ENCODE assay signal across 12 cellular contexts in genomic region chr19:39599116-39599515, GRCh38. TPM values are rescaled to one million over a fixed set of nuclear protein-coding genes. Genes with fewer than 3 reads are reported as not detected.
DNase-seq lines count a peak whose midpoint lies in the region; ATAC-seq, FAIRE-seq and TF ChIP-seq lines count a peak whose summit lies in the region.
"Had no signal": no experiment of that assay in that cellular context is flagged by ENCODE, and none has a peak within 500 bp of the region (broad histone marks: within the 10 kb centered on the region; RNA-seq: fewer than 3 reads in every experiment).

No MANE protein-coding gene starts in this region.

- no peaks in the 10 kb centered on the region for H3K36me3 Mint-ChIP-seq in glutamatergic neuron (ENCODE audit: unreplicated experiment)
- H3K36me3 Mint-ChIP-seq: T-cell had no signal

- no peak overlapping the region for H3K4me3 Mint-ChIP-seq in glutamatergic neuron (ENCODE audit: unreplicated experiment)
- H3K4me3 Mint-ChIP-seq: T-cell had no signal

- no peak overlapping the region for H2AFZ ChIP-seq in HCT116 (ENCODE audit: low read depth, low read length, poor library complexity, severe bottlenecking)

- TF ChIP-seq POLR2A in A549 (IDR thresholded peaks at IDR 0.05; ENCODE audit: low read length) (no peak), HCT116 (IDR thresholded peaks at IDR 0.05; ENCODE audit: borderline replicate concordance, extremely low read depth, insufficient read depth, insufficient read length) (no peak)

- no peaks in the 10 kb centered on the region for H3K79me2 ChIP-seq in HCT116 (ENCODE audit: insufficient read depth, low read length)

- no peaks in the 10 kb centered on the region for H3K9me2 ChIP-seq in HCT116 (ENCODE audit: insufficient read depth)

- H3K27ac Mint-ChIP-seq in glutamatergic neuron (ENCODE audit: unreplicated experiment): no peak overlapping the region
- H3K27ac Mint-ChIP-seq: T-cell had no signal

- CTCF ChIA-PET in A549 (lab: Yijun Ruan, JAX): interaction anchor here (1.5 to 1.7 kb wide), 2 partner anchors 48 to 73 kb away, joined by 5 to 8 read pairs; no protein-coding TSS in a partner anchor
- CTCF ChIA-PET in HCT116 (lab: Charles Lee): no interaction called here

- peak in 1 of 2 experiments; percentile 26 for DNase-seq in A549 (ENCODE audit: low read depth in 1 of 2, low spot score in 1 of 2)
- DNase-seq in HCT116 (ENCODE audit: low read depth, low spot score): no peak
- peak; percentile 24 for DNase-seq in UCSD-AML1 (lab: John Stamatoyannopoulos, UW; ENCODE audit: unreplicated experiment)
- DNase-seq in foreskin melanocyte: peak; percentile 3
- DNase-seq in NCI-H524 (lab: John Stamatoyannopoulos, UW): no peak
- DNase-seq in glutamatergic neuron: no peak
- DNase-seq in NCI-H510A treated with DMSO at 0.1 percent for 48 hours (lab: John Stamatoyannopoulos, UW): no peak

- H3K27me3 Mint-ChIP-seq in glutamatergic neuron (ENCODE audit: unreplicated experiment): peaks cover 4% of the 10 kb centered on the region

- RAD21 ChIA-PET in HCT116 (lab: Charles Lee; ENCODE audit: low non-redundant PET in 1 of 2, low total read pairs in 2 of 2, uncharacterized antibody in 2 of 2, unreplicated experiment in 2 of 2): no interaction called here

- no TSS peak for BruUV-seq in HCT116 (replicated peaks; lab: Mats Ljungman, UMichigan)

- TF ChIP-seq CTCF in A549 (IDR thresholded peaks at IDR 0.05) (no peak), HCT116 (IDR thresholded peaks at IDR 0.05 in 2 of 3, conservative IDR thresholded peaks at IDR 0.05 in 1 of 3; ENCODE audit: borderline replicate concordance in 1 of 3, insufficient read depth in 1 of 3, low read depth in 2 of 3, low read length in 2 of 3) (no peak), glutamatergic neuron (IDR thresholded peaks at IDR 0.05; ENCODE audit: partially characterized antibody, unreplicated experiment) (no peak)

- no peak overlapping the region for H3K9ac ChIP-seq in HCT116 (ENCODE audit: low read length)

- no peaks in the 10 kb centered on the region for H3K9me3 Mint-ChIP-seq in glutamatergic neuron (ENCODE audit: unreplicated experiment)

- ATAC-seq in A549 (no peak), HCT116 (no peak), HG03442 (IDR thresholded peaks at IDR 0.05; ENCODE audit: unreplicated experiment) (no peak)
- ATAC-seq: T-cell had no signal

- H3K4me2 ChIP-seq in A549 (no peak overlapping the region), HCT116 (ENCODE audit: low read length) (no peak overlapping the region)

- peaks cover 53% of the 10 kb centered on the region for H3K27me3 ChIP-seq in HCT116 (ENCODE audit: insufficient read depth, low read length)

- H3K4me1 ChIP-seq in A549 (no peaks in the 10 kb centered on the region), HCT116 (ENCODE audit: control insufficient read depth in 1 of 2, insufficient read depth in 2 of 2, low read length in 2 of 2) (no peaks in the 10 kb centered on the region)
- H3K4me1 ChIP-seq: Caco-2 had no signal

- no peaks in the 10 kb centered on the region for H3K36me3 ChIP-seq in HCT116 (ENCODE audit: control insufficient read depth in 1 of 2, insufficient read depth in 2 of 2, low read length in 2 of 2)

- H4K20me1 ChIP-seq in HCT116 (ENCODE audit: insufficient read depth): no peaks in the 10 kb centered on the region

- no peak overlapping the region for H3K4me3 ChIP-seq in A549
- H3K4me3 ChIP-seq in HCT116 (replicated peaks in 1 of 2; ENCODE audit: low read depth in 1 of 2, low read length in 2 of 2): no peak overlapping the region

- POLR2A ChIA-PET in A549 (lab: Yijun Ruan, JAX): no interaction called here
- POLR2A ChIA-PET in HCT116 (lab: Charles Lee): no interaction called here

- TF ChIP-seq RAD21 in A549 (conservative IDR thresholded peaks at IDR 0.05 in 1 of 2, IDR thresholded peaks at IDR 0.05 in 1 of 2) (no peak), HCT116 (IDR thresholded peaks at IDR 0.05; ENCODE audit: low read depth) (no peak)

- no peak for FAIRE-seq in A549 (lab: Jason Lieb, UNC)

- H3K27ac ChIP-seq in A549: no peak overlapping the region
- H3K27ac ChIP-seq in HCT116 (ENCODE audit: low read depth, low read length): no peak overlapping the region

- no peak for TF ChIP-seq EP300 in A549 (IDR thresholded peaks at IDR 0.05)

- H3K9me3 ChIP-seq in A549 (peaks cover 16% of the 10 kb centered on the region; the same call in 2 of the 3 replicates), HCT116 (ENCODE audit: control insufficient read depth in 1 of 2, insufficient read depth in 1 of 2, low read depth in 1 of 2, low read length in 2 of 2) (no peaks in the 10 kb centered on the region)
- H3K9me3 ChIP-seq: Caco-2 had no signal

- intact Hi-C loops in HCT116 (cut with micrococcal nuclease): loop anchor here (5.0 kb wide), 1 partner anchor 43 kb away; no protein-coding TSS in a partner anchor

- no peaks in the 10 kb centered on the region for H3K4me1 Mint-ChIP-seq in glutamatergic neuron (ENCODE audit: low read depth, unreplicated experiment)
- H3K4me1 Mint-ChIP-seq: T-cell had no signal

- WGBS in A549 (ENCODE audit: missing lambda C conversion rate): 7% methylated on average over 4 of the region's 4 CpGs

TF ChIP-seq in A549, 52 proteins besides CTCF, POLR2A, EP300 and RAD21 (continues in another document):
- no peak for TF ChIP-seq PHF8 (IDR thresholded peaks at IDR 0.05; ENCODE audit: borderline replicate concordance, low read depth)
- no peak for TF ChIP-seq HEYL (CRISPR knock-in tag; IDR thresholded peaks at IDR 0.05)

TF ChIP-seq in HCT116, 20 proteins besides CTCF, POLR2A, EP300 and RAD21:
- TF ChIP-seq EZH2 (IDR thresholded peaks at IDR 0.05): no peak
- TF ChIP-seq REST (IDR thresholded peaks at IDR 0.05; ENCODE audit: low read depth): peak; percentile 89

RNA-seq across cellular contexts. Expression of gene LGALS13, which starts 3.2 kb away (rescaled TPM):
- polyA plus RNA-seq in A549 (2011; rRNA removed): not detected in 2 replicates
- not detected in 2 replicates for polyA plus RNA-seq in A549 (2012; cell fraction: cytosol; rRNA removed)
- polyA plus RNA-seq in A549 (2012; cell fraction: nucleus; rRNA removed): not detected in 2 replicates
- polyA plus RNA-seq in A549 (2017; fragmentation: RNase III; extraction: RNeasy Plus Mini Kit Qiagen cat#74134 plus additional on column Dnase treatment): not detected in 3 replicates
- not detected in 2 replicates for polyA minus RNA-seq in A549 (2011; rRNA and poly(A)+ RNA removed)
- not detected for total RNA-seq in HCT116 (2021; ENCODE audit: unreplicated experiment)
- polyA plus RNA-seq in HCT116 (2012): not detected in 2 replicates
- not detected for total RNA-seq in glutamatergic neuron (ENCODE audit: unreplicated experiment)
- total RNA-seq: Caco-2, cerebellum, mesenteric fat pad, T-cell had no signal

RNA-seq across cellular contexts. Expression of gene LGALS16, which starts 56.6 kb away (rescaled TPM):
- not detected in 2 replicates for polyA plus RNA-seq in A549 (2011; rRNA removed)
- not detected in 2 replicates for polyA plus RNA-seq in A549 (2012; cell fraction: cytosol; rRNA removed)
- not detected in 2 replicates for polyA plus RNA-seq in A549 (2012; cell fraction: nucleus; rRNA removed)
- polyA plus RNA-seq in A549 (2017; fragmentation: RNase III; extraction: RNeasy Plus Mini Kit Qiagen cat#74134 plus additional on column Dnase treatment): not detected in 3 replicates
- polyA minus RNA-seq in A549 (2011; rRNA and poly(A)+ RNA removed): not detected in 2 replicates
- not detected for total RNA-seq in HCT116 (2021; ENCODE audit: unreplicated experiment)
- not detected in 2 replicates for polyA plus RNA-seq in HCT116 (2012)
- total RNA-seq in glutamatergic neuron (ENCODE audit: unreplicated experiment): not detected
- total RNA-seq: Caco-2, cerebellum, mesenteric fat pad, T-cell had no signal

RNA-seq across cellular contexts. Expression of gene EID2, which starts 59.2 kb away (rescaled TPM):
- polyA plus RNA-seq in A549 (2011; rRNA removed) (23.2 and 26.1 TPM in 2 replicates), A549 (2017; fragmentation: RNase III; extraction: RNeasy Plus Mini Kit Qiagen cat#74134 plus additional on column Dnase treatment) (49.2 to 53.0 TPM (median 52.9 TPM) in 3 replicates)
- polyA plus RNA-seq in A549 (2012; cell fraction: cytosol; rRNA removed): 23.9 and 34.5 TPM in 2 replicates
- polyA plus RNA-seq in A549 (2012; cell fraction: nucleus; rRNA removed): 20.3 and 22.4 TPM in 2 replicates
- 5.7 TPM in 2 replicates for polyA minus RNA-seq in A549 (2011; rRNA and poly(A)+ RNA removed)
- total RNA-seq in HCT116 (2021; ENCODE audit: unreplicated experiment) (11.7 TPM), glutamatergic neuron (ENCODE audit: unreplicated experiment) (20.2 TPM)
- 6.2 and 7.0 TPM in 2 replicates for polyA plus RNA-seq in HCT116 (2012)

Comparison
In these comparisons a context has a peak if more than half of its experiments do, and no peak if none do; other contexts are left out.
1. DNase-seq: peak in UCSD-AML1 (single experiment) and foreskin melanocyte (single experiment); none in HCT116 (single experiment), NCI-H524 (0 of 2), glutamatergic neuron (single experiment) and NCI-H510A treated with DMSO at 0.1 percent for 48 hours (single experiment).
2. Of the 6 proteins assayed by ChIP-seq in both A549 and HCT116: peak only in A549: none; only in HCT116: none; in both: REST; in neither: 5.